In genomic region chr9:135476981-135477380, GRCh38 we compare ENCODE assay signal across 20 cellular contexts. TPM values are rescaled to one million over a fixed set of nuclear protein-coding genes. Genes with fewer than 3 reads are reported as not detected.
A peak's percentile ranks its signal among the peaks of the same experiment; 100 is the strongest.
DNase-seq lines count a peak whose midpoint lies in the region; ATAC-seq, FAIRE-seq and TF ChIP-seq lines count a peak whose summit lies in the region.
"Had no signal": no experiment of that assay in that cellular context is flagged by ENCODE, and none has a peak within 500 bp of the region (broad histone marks: within the 10 kb centered on the region; RNA-seq: fewer than 3 reads in every experiment).

No MANE protein-coding gene starts in this region.

- no peak for TF ChIP-seq RAD21 in HepG2 (CRISPR knock-in tag; IDR thresholded peaks at IDR 0.05)

- no peak overlapping the region for H2BK15ac ChIP-seq in H9 (ENCODE audit: low read depth, low read length)

- H2AFZ ChIP-seq in HepG2 (ENCODE audit: low read length) (no peak overlapping the region), H9 (ENCODE audit: low read length) (no peak overlapping the region)

- peaks cover 13% of the 10 kb centered on the region for H3K79me2 ChIP-seq in HepG2 (ENCODE audit: insufficient read depth, low read length)
- H3K79me2 ChIP-seq in H9 (ENCODE audit: insufficient read depth, low read length) = no peaks in the 10 kb centered on the region; the same call in 1 of the 2 replicates

- TF ChIP-seq CTCF in HepG2 (CRISPR knock-in tag; IDR thresholded peaks at IDR 0.05) = no peak
- no peak for TF ChIP-seq CTCF in right lobe of liver (IDR thresholded peaks at IDR 0.05)
- no peak for TF ChIP-seq CTCF in brain (conservative IDR thresholded peaks at IDR 0.05)
- TF ChIP-seq CTCF in lower lobe of right lung (IDR thresholded peaks at IDR 0.05) = no peak
- no peak for TF ChIP-seq CTCF in H9 (conservative IDR thresholded peaks at IDR 0.05)

- ATAC-seq in HepG2 = no peak
- no peak for ATAC-seq in right lobe of liver
- ATAC-seq in lower lobe of right lung = peak; percentile 74 to 75
- ATAC-seq in HG03432 (IDR thresholded peaks at IDR 0.05; ENCODE audit: unreplicated experiment) = no peak
- no peak for ATAC-seq in GM19351 (IDR thresholded peaks at IDR 0.05; ENCODE audit: unreplicated experiment)
- ATAC-seq: gastroesophageal sphincter, left ventricle myocardium superior, Panc1 had no signal

- H3K4ac ChIP-seq in H9 (ENCODE audit: low read depth, low read length) = no peak overlapping the region

- H3K27ac ChIP-seq in HepG2 (ENCODE audit: extremely low read length, insufficient read depth, low read length) (no peak overlapping the region), right lobe of liver (no peak overlapping the region), lower lobe of right lung (peak overlapping the region; percentile 79), H9 (ENCODE audit: insufficient read length, low read depth, low read length) (no peak overlapping the region)
- H3K27ac ChIP-seq: gastroesophageal sphincter had no signal

- H4K20me1 ChIP-seq in HepG2 (ENCODE audit: insufficient read depth, low read length) (peaks cover 4% of the 10 kb centered on the region), H9 (ENCODE audit: control insufficient read depth, insufficient read depth, insufficient read length) (no peaks in the 10 kb centered on the region)

- peaks cover 6% of the 10 kb centered on the region for H3K23me2 ChIP-seq in H9 (ENCODE audit: insufficient read length, low read depth, low read length, poor library complexity, severe bottlenecking)

- H3K4me3 Mint-ChIP-seq in brain = peak overlapping the region in 4 of 5 experiments; percentile 15 to 62 (median 46)
- H3K4me3 Mint-ChIP-seq in H9 = no peak overlapping the region

- 35% methylated on average over 2 of the region's 2 CpGs for WGBS in HepG2 (ENCODE audit: low lambda C conversion rate)
- 62% methylated on average over 2 of the region's 2 CpGs for WGBS in right lobe of liver (ENCODE audit: insufficient coverage, low coverage, low lambda C conversion rate, missing lambda C conversion rate)
- no CpG with 5 or more reads among the region's 2 CpGs for WGBS in H9 (ENCODE audit: extremely low coverage, insufficient read length, low lambda C conversion rate)

- H2AK5ac ChIP-seq in H9 (ENCODE audit: insufficient read length, low read length) = no peak overlapping the region

- H3K36me3 ChIP-seq in HepG2 (replicated peaks in 1 of 2; ENCODE audit: control insufficient read depth in 1 of 2, insufficient read depth in 2 of 2, low read length in 2 of 2) = no peaks in the 10 kb centered on the region
- no peaks in the 10 kb centered on the region for H3K36me3 ChIP-seq in right lobe of liver
- H3K36me3 ChIP-seq in lower lobe of right lung = no peaks in the 10 kb centered on the region
- H3K36me3 ChIP-seq: gastroesophageal sphincter had no signal

- H3K9me3 Mint-ChIP-seq in brain (no peaks in the 10 kb centered on the region), H9 (no peaks in the 10 kb centered on the region; a peak in 1 of 5 replicates)
- H3K9me3 Mint-ChIP-seq: activated CD4-positive, alpha-beta T cell treated with anti-CD3 and anti-CD28 coated beads, Interleukin-2, amount 10 ng/mL, durations not matched to agents 24 days and 14 days; endodermal cell had no signal

- peaks cover 44% of the 10 kb centered on the region for H3K4me1 Mint-ChIP-seq in brain
- H3K4me1 Mint-ChIP-seq in H9 = peaks cover 10 to 19% of the 10 kb centered on the region in 2 experiments

- in situ Hi-C loops in HepG2 (cut with HindIII; ENCODE audit: extremely low pct_ligation_motif_present, low pct_unique_long_range_greater_than_20kb) = no loop called here

- no peak overlapping the region for H2BK20ac ChIP-seq in H9 (ENCODE audit: low read depth, low read length, poor library complexity, severe bottlenecking)

- BruUV-seq in HepG2 (replicated peaks; lab: Mats Ljungman, UMichigan) = no TSS peak

- H3K56ac ChIP-seq in H9 (ENCODE audit: insufficient read length, low read depth, low read length) = no peak overlapping the region

- DNase-seq in HepG2 (ENCODE audit: low spot score) (peak; percentile 17), right lobe of liver (no peak), lower lobe of right lung (peak; percentile 54), GM12891 (ENCODE audit: insufficient read length, low spot score) (no peak), H9 (no peak)
- DNase-seq: 8988T; activated CD4-positive, alpha-beta T cell treated with anti-CD3 and anti-CD28 coated beads, Interleukin-2, amount 10 ng/mL, durations not matched to agents 24 days and 14 days; activated CD8-positive, alpha-beta memory T cell treated with anti-CD3 and anti-CD28 coated beads, Interleukin-2, amount 50 U/mL, for 4 hours; activated gamma-delta T cell; amygdala; endodermal cell; left ventricle myocardium superior; NCI-H1694 treated with DMSO at 0.1 percent for 48 hours had no signal

- TF ChIP-seq POLR2A in HepG2 (IDR thresholded peaks at IDR 0.05; ENCODE audit: insufficient read depth in 1 of 2, low read depth in 2 of 2, low read length in 2 of 2) (no peak), right lobe of liver (IDR thresholded peaks at IDR 0.05) (no peak), GM12891 (IDR thresholded peaks at IDR 0.05; ENCODE audit: low read depth, low read length) (no peak)

- POLR2A ChIA-PET in HepG2 (lab: Yijun Ruan, JAX) = no interaction called here

- no peak overlapping the region for H3T11ph ChIP-seq in H9 (ENCODE audit: low read length)

- H4K91ac ChIP-seq in H9 (ENCODE audit: insufficient read length, low read depth, low read length) = no peak overlapping the region

- H2BK12ac ChIP-seq in H9 (ENCODE audit: insufficient read length, low read depth, low read length) = no peak overlapping the region

- no peak for TF ChIP-seq EP300 in HepG2 (IDR thresholded peaks at IDR 0.05; ENCODE audit: low read depth in 2 of 2, low read length in 2 of 2)
- TF ChIP-seq EP300 in HepG2 (CRISPR knock-in tag; IDR thresholded peaks at IDR 0.05; ENCODE audit: borderline replicate concordance) = no peak

- no peak overlapping the region for H3K14ac ChIP-seq in H9 (ENCODE audit: insufficient read depth, low read length)

- peaks cover 47% of the 10 kb centered on the region for H3K4me1 ChIP-seq in HepG2 (ENCODE audit: insufficient read depth, low read length)
- H3K4me1 ChIP-seq in right lobe of liver = peaks cover 0 to 3% (median 0%) of the 10 kb centered on the region in 4 donors
- peaks cover 32% of the 10 kb centered on the region for H3K4me1 ChIP-seq in lower lobe of right lung
- H3K4me1 ChIP-seq in H9 (ENCODE audit: insufficient read depth, low read length) = peaks cover under 1% of the 10 kb centered on the region; the same call in 1 of the 2 replicates

- H3K79me1 ChIP-seq in H9 (ENCODE audit: insufficient read depth, low read depth, low read length, poor library complexity, severe bottlenecking) = peaks cover 3% of the 10 kb centered on the region

- no peak overlapping the region for H4K5ac ChIP-seq in H9 (ENCODE audit: insufficient read length, low read depth, low read length)

- H3K27me3 ChIP-seq in HepG2 (ENCODE audit: control insufficient read depth in 1 of 2, insufficient read depth in 2 of 2, low read length in 2 of 2) (no peaks in the 10 kb centered on the region; a peak in 1 of 5 replicates), right lobe of liver (no peaks in the 10 kb centered on the region), lower lobe of right lung (ENCODE audit: low read depth) (no peaks in the 10 kb centered on the region), H9 (ENCODE audit: insufficient read depth, low read length) (no peaks in the 10 kb centered on the region)

- FAIRE-seq in HepG2 (lab: Jason Lieb, UNC) = no peak
- FAIRE-seq in GM12891 (lab: Jason Lieb, UNC) = no peak
- FAIRE-seq: TTC549 had no signal

- CTCF ChIA-PET in HepG2 (lab: Yijun Ruan, JAX; ENCODE audit: low intra/inter-chr PET ratio, low total read pairs) = no interaction called here

- H4K8ac ChIP-seq in H9 (replicated peaks; ENCODE audit: insufficient read length, low read depth, low read length) = no peak overlapping the region

- H3K4me3 ChIP-seq in HepG2 (replicated peaks in 1 of 3; ENCODE audit: insufficient read depth in 1 of 3, low read depth in 2 of 3, low read length in 3 of 3) (no peak overlapping the region), right lobe of liver (no peak overlapping the region), lower lobe of right lung (no peak overlapping the region)
- H3K4me3 ChIP-seq: gastroesophageal sphincter had no signal

- H3K36me3 Mint-ChIP-seq in brain = no peaks in the 10 kb centered on the region
- no peaks in the 10 kb centered on the region for H3K36me3 Mint-ChIP-seq in H9 (ENCODE audit: insufficient read depth in 1 of 3, low read depth in 3 of 3)

- no peak overlapping the region for H2BK120ac ChIP-seq in H9 (ENCODE audit: low read depth, low read length, poor library complexity, severe bottlenecking)

- H3K9ac ChIP-seq in HepG2 (ENCODE audit: insufficient read depth, low read depth, low read length) = no peak overlapping the region
- no peak overlapping the region for H3K9ac ChIP-seq in H9 (ENCODE audit: extremely low read depth, insufficient read length, low read length)

- H3K4me2 ChIP-seq in HepG2 (ENCODE audit: low read depth, low read length) = no peak overlapping the region
- no peak overlapping the region for H3K4me2 ChIP-seq in H9 (ENCODE audit: insufficient read depth, insufficient read length, low read length)

- no peak overlapping the region for H3K23ac ChIP-seq in H9 (ENCODE audit: insufficient read length, low read depth, low read length)

- peaks cover 3% of the 10 kb centered on the region for H3K27me3 Mint-ChIP-seq in brain
- H3K27me3 Mint-ChIP-seq in H9 (ENCODE audit: low read depth) = no peaks in the 10 kb centered on the region; the same call in none of the 2 replicates

- peak overlapping the region in 2 of 5 experiments; percentile 59 to 81 for H3K27ac Mint-ChIP-seq in brain
- no peak overlapping the region for H3K27ac Mint-ChIP-seq in H9
- H3K27ac Mint-ChIP-seq: activated CD4-positive, alpha-beta T cell treated with anti-CD3 and anti-CD28 coated beads, Interleukin-2, amount 10 ng/mL, durations not matched to agents 24 days and 14 days; endodermal cell had no signal

- intact Hi-C loops in HepG2 (cut with micrococcal nuclease; ENCODE audit: unreplicated experiment) = no loop called here
- intact Hi-C loops in right lobe of liver (cut with DNase I) = no loop called here
- intact Hi-C loops in lower lobe of right lung (cut with DNase I) = no loop called here

- H3K18ac ChIP-seq in H9 (ENCODE audit: insufficient read length, low read depth, low read length) = no peak overlapping the region

- H2BK5ac ChIP-seq in H9 (ENCODE audit: insufficient read length, low read length) = no peak overlapping the region

- no peaks in the 10 kb centered on the region for H3K9me3 ChIP-seq in HepG2 (ENCODE audit: low read length)
- H3K9me3 ChIP-seq in right lobe of liver = no peaks in the 10 kb centered on the region
- no peaks in the 10 kb centered on the region for H3K9me3 ChIP-seq in lower lobe of right lung
- no peaks in the 10 kb centered on the region for H3K9me3 ChIP-seq in H9 (ENCODE audit: control insufficient read depth, low read depth, low read length)
- H3K9me3 ChIP-seq: gastroesophageal sphincter had no signal

RNA-seq across cellular contexts. Expression of gene PPP1R26, which starts 2.6 kb away (rescaled TPM):
- total RNA-seq in HepG2 (2016; rRNA removed; fragmentation: Illumina TruSeq; extraction: Trizol) (7.1 and 11.6 TPM in 2 replicates), right lobe of liver (1 to 10 TPM; 5.1 to 9.0 (median 7.7) TPM), lower lobe of right lung (22.8 TPM), H9 (2021) (34.0 and 38.0 TPM in 2 replicates)
- 2.2 TPM in 2 replicates for total RNA-seq in HepG2 (2016; cell fraction: cytosol; rRNA removed; fragmentation: Illumina TruSeq; extraction: Trizol; ENCODE audit: low read depth)
- total RNA-seq in HepG2 (2016; cell fraction: insoluble cytoplasmic fraction; rRNA removed; fragmentation: Illumina TruSeq; extraction: Trizol) = 5.6 and 11.2 TPM in 2 replicates
- 3.7 and 4.4 TPM in 2 replicates for total RNA-seq in HepG2 (2016; cell fraction: membrane; rRNA removed; fragmentation: Illumina TruSeq; extraction: Trizol)
- 11.3 and 13.5 TPM in 2 replicates for total RNA-seq in HepG2 (2016; cell fraction: nucleus; rRNA removed; fragmentation: Illumina TruSeq; extraction: Trizol)
- polyA plus RNA-seq in HepG2 (2011; rRNA removed) (8.6 and 11.9 TPM in 2 replicates), brain (ENCODE audit: insufficient read depth, low read depth, low replicate concordance) (20.1 TPM)
- 9.5 and 10.6 TPM in 2 replicates for polyA plus RNA-seq in HepG2 (2011; cell fraction: cytosol; rRNA removed)
- polyA plus RNA-seq in HepG2 (2011; cell fraction: nucleus; rRNA removed) = 33.5 and 35.4 TPM in 2 replicates
- 9.5 and 12.9 TPM in 2 replicates for polyA plus RNA-seq in HepG2 (2012)
- 1.8 and 2.4 TPM in 2 replicates for polyA plus RNA-seq in HepG2 (2016; cell fraction: cytosol; fragmentation: Illumina TruSeq; extraction: Trizol; ENCODE audit: low read depth)
- polyA plus RNA-seq in HepG2 (2016; cell fraction: insoluble cytoplasmic fraction; fragmentation: Illumina TruSeq; extraction: Trizol; ENCODE audit: low read depth) = 5.1 and 7.5 TPM in 2 replicates
- 3.0 and 3.1 TPM in 2 replicates for polyA plus RNA-seq in HepG2 (2016; cell fraction: membrane; fragmentation: Illumina TruSeq; extraction: Trizol; ENCODE audit: low read depth)
- polyA plus RNA-seq in HepG2 (2016; cell fraction: nucleus; fragmentation: Illumina TruSeq; extraction: Trizol; ENCODE audit: insufficient read depth, low read depth) = 19.4 and 20.2 TPM in 2 replicates
- polyA minus RNA-seq in HepG2 (2011; rRNA and poly(A)+ RNA removed; ENCODE audit: low replicate concordance) = 11.9 and 22.1 TPM in 2 replicates
- 9.1 and 9.9 TPM in 2 replicates for polyA minus RNA-seq in HepG2 (2011; cell fraction: cytosol; rRNA and poly(A)+ RNA removed)
- polyA minus RNA-seq in HepG2 (2011; cell fraction: nucleus; rRNA and poly(A)+ RNA removed) = 9.7 and 9.9 TPM in 2 replicates
- polyA plus RNA-seq in GM12891 (2012; ENCODE audit: low read depth, missing spikeins) = 0.10 TPM

RNA-seq across cellular contexts. Expression of gene MRPS2, which starts 23.5 kb away (rescaled TPM):
- total RNA-seq in HepG2 (2016; rRNA removed; fragmentation: Illumina TruSeq; extraction: Trizol) = 44.4 and 48.6 TPM in 2 replicates
- total RNA-seq in HepG2 (2016; cell fraction: cytosol; rRNA removed; fragmentation: Illumina TruSeq; extraction: Trizol; ENCODE audit: low read depth) = 19.9 and 20.2 TPM in 2 replicates
- 40.6 and 44.3 TPM in 2 replicates for total RNA-seq in HepG2 (2016; cell fraction: insoluble cytoplasmic fraction; rRNA removed; fragmentation: Illumina TruSeq; extraction: Trizol)
- 30.5 and 35.9 TPM in 2 replicates for total RNA-seq in HepG2 (2016; cell fraction: membrane; rRNA removed; fragmentation: Illumina TruSeq; extraction: Trizol)
- 22.9 and 23.3 TPM in 2 replicates for total RNA-seq in HepG2 (2016; cell fraction: nucleus; rRNA removed; fragmentation: Illumina TruSeq; extraction: Trizol)
- 86.7 and 98.3 TPM in 2 replicates for polyA plus RNA-seq in HepG2 (2011; rRNA removed)
- polyA plus RNA-seq in HepG2 (2011; cell fraction: cytosol; rRNA removed) = 166 and 225 TPM in 2 replicates
- polyA plus RNA-seq in HepG2 (2011; cell fraction: nucleus; rRNA removed) = 93.0 and 109 TPM in 2 replicates
- 38.2 and 39.9 TPM in 2 replicates for polyA plus RNA-seq in HepG2 (2012)
- 37.0 and 38.5 TPM in 2 replicates for polyA plus RNA-seq in HepG2 (2016; cell fraction: cytosol; fragmentation: Illumina TruSeq; extraction: Trizol; ENCODE audit: low read depth)
- 94.0 and 109 TPM in 2 replicates for polyA plus RNA-seq in HepG2 (2016; cell fraction: insoluble cytoplasmic fraction; fragmentation: Illumina TruSeq; extraction: Trizol; ENCODE audit: low read depth)
- polyA plus RNA-seq in HepG2 (2016; cell fraction: membrane; fragmentation: Illumina TruSeq; extraction: Trizol; ENCODE audit: low read depth) = 51.5 and 52.2 TPM in 2 replicates
- 74.0 and 74.3 TPM in 2 replicates for polyA plus RNA-seq in HepG2 (2016; cell fraction: nucleus; fragmentation: Illumina TruSeq; extraction: Trizol; ENCODE audit: insufficient read depth, low read depth)
- polyA minus RNA-seq in HepG2 (2011; rRNA and poly(A)+ RNA removed; ENCODE audit: low replicate concordance) = 204 and 352 TPM in 2 replicates
- 57.7 TPM in 2 replicates for polyA minus RNA-seq in HepG2 (2011; cell fraction: cytosol; rRNA and poly(A)+ RNA removed)
- 16.6 and 19.0 TPM in 2 replicates for polyA minus RNA-seq in HepG2 (2011; cell fraction: nucleus; rRNA and poly(A)+ RNA removed)
- 10 to 100 TPM; 24.7 to 56.8 (median 30.5) TPM for total RNA-seq in right lobe of liver
- polyA plus RNA-seq in brain (ENCODE audit: insufficient read depth, low read depth, low replicate concordance) = 64.0 TPM
- 21.9 TPM for total RNA-seq in lower lobe of right lung
- 52.9 TPM for polyA plus RNA-seq in GM12891 (2012; ENCODE audit: low read depth, missing spikeins)
- total RNA-seq in H9 (2021) = 81.0 and 84.2 TPM in 2 replicates

RNA-seq across cellular contexts. Expression of gene LCN1, which starts 44.3 kb away (rescaled TPM):
- not detected in 2 replicates for total RNA-seq in HepG2 (2016; rRNA removed; fragmentation: Illumina TruSeq; extraction: Trizol)
- not detected in 2 replicates for total RNA-seq in HepG2 (2016; cell fraction: cytosol; rRNA removed; fragmentation: Illumina TruSeq; extraction: Trizol; ENCODE audit: low read depth)
- total RNA-seq in HepG2 (2016; cell fraction: insoluble cytoplasmic fraction; rRNA removed; fragmentation: Illumina TruSeq; extraction: Trizol) = not detected in 2 replicates
- not detected in 2 replicates for total RNA-seq in HepG2 (2016; cell fraction: membrane; rRNA removed; fragmentation: Illumina TruSeq; extraction: Trizol)
- total RNA-seq in HepG2 (2016; cell fraction: nucleus; rRNA removed; fragmentation: Illumina TruSeq; extraction: Trizol) = not detected in 2 replicates
- polyA plus RNA-seq in HepG2 (2011; rRNA removed) = not detected in 2 replicates
- 0.09 TPM in 1 of 2 replicates, not detected in the other for polyA plus RNA-seq in HepG2 (2011; cell fraction: cytosol; rRNA removed)
- not detected in 2 replicates for polyA plus RNA-seq in HepG2 (2011; cell fraction: nucleus; rRNA removed)
- polyA plus RNA-seq in HepG2 (2012) = not detected in 2 replicates
- polyA plus RNA-seq in HepG2 (2016; cell fraction: cytosol; fragmentation: Illumina TruSeq; extraction: Trizol; ENCODE audit: low read depth) = not detected in 2 replicates
- polyA plus RNA-seq in HepG2 (2016; cell fraction: insoluble cytoplasmic fraction; fragmentation: Illumina TruSeq; extraction: Trizol; ENCODE audit: low read depth) = not detected in 2 replicates
- not detected in 2 replicates for polyA plus RNA-seq in HepG2 (2016; cell fraction: membrane; fragmentation: Illumina TruSeq; extraction: Trizol; ENCODE audit: low read depth)
- not detected in 2 replicates for polyA plus RNA-seq in HepG2 (2016; cell fraction: nucleus; fragmentation: Illumina TruSeq; extraction: Trizol; ENCODE audit: insufficient read depth, low read depth)
- polyA minus RNA-seq in HepG2 (2011; rRNA and poly(A)+ RNA removed; ENCODE audit: low replicate concordance) = not detected in 2 replicates
- not detected in 2 replicates for polyA minus RNA-seq in HepG2 (2011; cell fraction: cytosol; rRNA and poly(A)+ RNA removed)
- polyA minus RNA-seq in HepG2 (2011; cell fraction: nucleus; rRNA and poly(A)+ RNA removed) = not detected in 2 replicates
- not detected for total RNA-seq in right lobe of liver
- polyA plus RNA-seq in brain (ENCODE audit: insufficient read depth, low read depth, low replicate concordance) = not detected
- not detected for total RNA-seq in lower lobe of right lung
- polyA plus RNA-seq in GM12891 (2012; ENCODE audit: low read depth, missing spikeins) = not detected
- not detected in 2 replicates for total RNA-seq in H9 (2021)
- total RNA-seq: activated CD4-positive, alpha-beta T cell treated with anti-CD3 and anti-CD28 coated beads, Interleukin-2, amount 10 ng/mL, durations not matched to agents 24 days and 14 days; endodermal cell; gastroesophageal sphincter; left ventricle myocardium superior; temporal lobe had no signal

Comparison
In these comparisons a context has a peak if more than half of its experiments do, and no peak if none do; other contexts are left out.
1. DNase-seq: peak in HepG2 (single experiment) and lower lobe of right lung (single experiment); none in right lobe of liver (0 of 3), GM12891 (single experiment) and H9 (single experiment).
2. ATAC-seq: peak in lower lobe of right lung (2 of 2); none in HepG2 (single experiment), right lobe of liver (0 of 4), HG03432 (single experiment) and GM19351 (single experiment).
3. H3K4me3 Mint-ChIP-seq: peak in brain (4 of 5); none in H9 (0 of 2).